15 cellular contexts compared by ENCODE assay signal in genomic region chr3:15722877-15723623, GRCh38.
A peak's percentile ranks its signal among the peaks of the same experiment; 100 is the strongest.
DNase-seq lines count a peak whose midpoint lies in the region; ATAC-seq, FAIRE-seq and TF ChIP-seq lines count a peak whose summit lies in the region.
"Had no signal": no experiment of that assay in that cellular context is flagged by ENCODE, and none has a peak within 500 bp of the region (broad histone marks: within the 10 kb centered on the region; RNA-seq: fewer than 3 reads in every experiment).

No MANE protein-coding gene starts in this region.

- TF ChIP-seq CTCF in HepG2 (CRISPR knock-in tag; IDR thresholded peaks at IDR 0.05) (no peak), natural killer cell (IDR thresholded peaks at IDR 0.05) (no peak)

- H3K4me2 ChIP-seq in HepG2 (ENCODE audit: low read depth, low read length): no peak overlapping the region

- POLR2A ChIA-PET in HepG2 (lab: Yijun Ruan, JAX): no interaction called here

- intact Hi-C loops in HepG2 (cut with micrococcal nuclease; ENCODE audit: unreplicated experiment): no loop called here
- intact Hi-C loops in natural killer cell (cut with micrococcal nuclease): no loop called here

- H3K36me3 ChIP-seq in adipocyte (ENCODE audit: control insufficient read depth, insufficient read depth, low read length, severe bottlenecking) (peaks cover 84% of the 10 kb centered on the region), HepG2 (replicated peaks in 1 of 2; ENCODE audit: control insufficient read depth in 1 of 2, insufficient read depth in 2 of 2, low read length in 2 of 2) (peaks cover 12 to 41% of the 10 kb centered on the region in 2 experiments)

- no peak for TF ChIP-seq EP300 in HepG2 (IDR thresholded peaks at IDR 0.05; ENCODE audit: low read depth in 2 of 2, low read length in 2 of 2)
- TF ChIP-seq EP300 in HepG2 (CRISPR knock-in tag; IDR thresholded peaks at IDR 0.05; ENCODE audit: borderline replicate concordance): no peak

- CTCF ChIA-PET in HepG2 (lab: Yijun Ruan, JAX; ENCODE audit: low intra/inter-chr PET ratio, low total read pairs): no interaction called here

- H3K4me1 Mint-ChIP-seq in stimulated activated effector memory CD8-positive, alpha-beta T cell treated with anti-CD3 and anti-CD28 coated beads, Interleukin-12 subunit alpha, Interleukin-12 subunit beta, amount 100 ng/mL, for 72 hours: peaks cover 8% of the 10 kb centered on the region
- H3K4me1 Mint-ChIP-seq in natural killer cell: peaks cover 0 to 13% of the 10 kb centered on the region in 2 donors

- WGBS in HepG2 (ENCODE audit: low lambda C conversion rate): 55% methylated on average over 3 of the region's 3 CpGs

- H3K4me3 ChIP-seq in adipocyte (ENCODE audit: low read length) (no peak overlapping the region), HepG2 (replicated peaks in 1 of 3; ENCODE audit: insufficient read depth in 1 of 3, low read depth in 2 of 3, low read length in 3 of 3) (no peak overlapping the region)

- no peak overlapping the region for H3K4me3 Mint-ChIP-seq in stimulated activated effector memory CD8-positive, alpha-beta T cell treated with anti-CD3 and anti-CD28 coated beads, Interleukin-12 subunit alpha, Interleukin-12 subunit beta, amount 100 ng/mL, for 72 hours
- H3K4me3 Mint-ChIP-seq in natural killer cell: no peak overlapping the region
- H3K4me3 Mint-ChIP-seq: H9 had no signal

- TF ChIP-seq RAD21 in HepG2 (CRISPR knock-in tag; IDR thresholded peaks at IDR 0.05): no peak

- no peaks in the 10 kb centered on the region for H3K79me2 ChIP-seq in HepG2 (ENCODE audit: insufficient read depth, low read length)

- H3K27ac ChIP-seq in HepG2 (ENCODE audit: extremely low read length, insufficient read depth, low read length): peak overlapping the region; percentile 31
- H3K27ac ChIP-seq: HL-60 had no signal

- no peaks in the 10 kb centered on the region for H3K9me3 Mint-ChIP-seq in stimulated activated effector memory CD8-positive, alpha-beta T cell treated with anti-CD3 and anti-CD28 coated beads, Interleukin-12 subunit alpha, Interleukin-12 subunit beta, amount 100 ng/mL, for 72 hours
- no peaks in the 10 kb centered on the region for H3K9me3 Mint-ChIP-seq in natural killer cell
- H3K9me3 Mint-ChIP-seq: H9 had no signal

- TF ChIP-seq POLR2A in GM12892 (IDR thresholded peaks at IDR 0.05; ENCODE audit: low read depth, low read length) (no peak), HepG2 (IDR thresholded peaks at IDR 0.05; ENCODE audit: insufficient read depth in 1 of 2, low read depth in 2 of 2, low read length in 2 of 2) (no peak)

- FAIRE-seq in GM12892 (lab: Jason Lieb, UNC) (peak; percentile 5), HepG2 (lab: Jason Lieb, UNC) (no peak)
- FAIRE-seq: HTR-8/SVneo had no signal

- in situ Hi-C loops in HepG2 (cut with HindIII; ENCODE audit: extremely low pct_ligation_motif_present, low pct_unique_long_range_greater_than_20kb): no loop called here

- no peaks in the 10 kb centered on the region for H4K20me1 ChIP-seq in HepG2 (ENCODE audit: insufficient read depth, low read length)

- peaks cover 96% of the 10 kb centered on the region for H3K36me3 Mint-ChIP-seq in stimulated activated effector memory CD8-positive, alpha-beta T cell treated with anti-CD3 and anti-CD28 coated beads, Interleukin-12 subunit alpha, Interleukin-12 subunit beta, amount 100 ng/mL, for 72 hours
- H3K36me3 Mint-ChIP-seq in natural killer cell: peaks cover 18% of the 10 kb centered on the region

- H3K4me1 ChIP-seq in adipocyte (ENCODE audit: control insufficient read depth, insufficient read depth, low read length): peaks cover 47% of the 10 kb centered on the region
- peaks cover 18% of the 10 kb centered on the region for H3K4me1 ChIP-seq in HepG2 (ENCODE audit: insufficient read depth, low read length)

- no peaks in the 10 kb centered on the region for H3K9me3 ChIP-seq in adipocyte (ENCODE audit: control insufficient read depth, low read length)
- H3K9me3 ChIP-seq in HepG2 (ENCODE audit: low read length): no peaks in the 10 kb centered on the region

- no peak overlapping the region for H2AFZ ChIP-seq in HepG2 (ENCODE audit: low read length)

- ATAC-seq in HepG2 (peak; percentile 46; the same call in 2 of the 3 replicates), natural killer cell (no peak)
- ATAC-seq in stimulated activated effector memory CD8-positive, alpha-beta T cell treated with anti-CD3 and anti-CD28 coated beads, Interleukin-12 subunit alpha, Interleukin-12 subunit beta, amount 100 ng/mL, for 72 hours: no peak

- no peaks in the 10 kb centered on the region for H3K27me3 Mint-ChIP-seq in natural killer cell (ENCODE audit: low read depth in 2 of 2)

- peak overlapping the region; percentile 22 for H3K27ac Mint-ChIP-seq in stimulated activated effector memory CD8-positive, alpha-beta T cell treated with anti-CD3 and anti-CD28 coated beads, Interleukin-12 subunit alpha, Interleukin-12 subunit beta, amount 100 ng/mL, for 72 hours
- no peak overlapping the region for H3K27ac Mint-ChIP-seq in natural killer cell
- H3K27ac Mint-ChIP-seq: H9 had no signal

- DNase-seq in GM12892 (ENCODE audit: insufficient read length) (no peak), adipocyte (ENCODE audit: low read depth) (no peak), HepG2 (ENCODE audit: low spot score) (no peak), cortex of kidney (lab: John Stamatoyannopoulos, UW) (no peak), NCI-H446 (lab: John Stamatoyannopoulos, UW) (no peak), natural killer cell (no peak)
- no peak for DNase-seq in stimulated activated effector memory CD8-positive, alpha-beta T cell treated with anti-CD3 and anti-CD28 coated beads, Interleukin-12 subunit alpha, Interleukin-12 subunit beta, amount 100 ng/mL, for 72 hours (ENCODE audit: low spot score in 2 of 2)
- DNase-seq: ACHN, COR-L47, H9, NCI-H187 treated with DMSO at 0.1 percent for 48 hours, NCI-H69, SHP77 treated with DMSO at 0.1 percent for 48 hours had no signal

- H3K27me3 ChIP-seq in adipocyte (replicated peaks; ENCODE audit: control insufficient read depth, insufficient read depth, low read length): no peaks in the 10 kb centered on the region
- H3K27me3 ChIP-seq in HepG2 (ENCODE audit: control insufficient read depth in 1 of 2, insufficient read depth in 2 of 2, low read length in 2 of 2): no peaks in the 10 kb centered on the region

- BruUV-seq in HepG2 (replicated peaks; lab: Mats Ljungman, UMichigan): no TSS peak

- H3K9ac ChIP-seq in adipocyte (ENCODE audit: low read length) (peak overlapping the region; percentile 69), HepG2 (ENCODE audit: insufficient read depth, low read depth, low read length) (no peak overlapping the region)

TF ChIP-seq in HepG2, 621 proteins besides CTCF, POLR2A, EP300 and RAD21:
- TF ChIP-seq FOXP1 (IDR thresholded peaks at IDR 0.05) (no peak), FOXP1 (CRISPR knock-in tag; IDR thresholded peaks at IDR 0.05) (peak; percentile 56; the same call in 1 of the 2 replicates), FOXO1 (CRISPR knock-in tag; IDR thresholded peaks at IDR 0.05) (no peak)
- TF ChIP-seq, protein P1, sequence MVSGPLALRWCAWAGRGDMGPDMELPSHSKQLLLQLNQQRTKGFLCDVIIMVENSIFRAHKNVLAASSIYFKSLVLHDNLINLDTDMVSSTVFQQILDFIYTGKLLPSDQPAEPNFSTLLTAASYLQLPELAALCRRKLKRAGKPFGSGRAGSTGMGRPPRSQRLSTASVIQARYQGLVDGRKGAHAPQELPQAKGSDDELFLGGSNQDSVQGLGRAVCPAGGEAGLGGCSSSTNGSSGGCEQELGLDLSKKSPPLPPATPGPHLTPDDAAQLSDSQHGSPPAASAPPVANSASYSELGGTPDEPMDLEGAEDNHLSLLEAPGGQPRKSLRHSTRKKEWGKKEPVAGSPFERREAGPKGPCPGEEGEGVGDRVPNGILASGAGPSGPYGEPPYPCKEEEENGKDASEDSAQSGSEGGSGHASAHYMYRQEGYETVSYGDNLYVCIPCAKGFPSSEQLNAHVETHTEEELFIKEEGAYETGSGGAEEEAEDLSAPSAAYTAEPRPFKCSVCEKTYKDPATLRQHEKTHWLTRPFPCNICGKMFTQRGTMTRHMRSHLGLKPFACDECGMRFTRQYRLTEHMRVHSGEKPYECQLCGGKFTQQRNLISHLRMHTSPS (CRISPR knock-in tag; IDR thresholded peaks at IDR 0.05; ENCODE audit: low read depth): no peak
- TF ChIP-seq, protein P2, sequence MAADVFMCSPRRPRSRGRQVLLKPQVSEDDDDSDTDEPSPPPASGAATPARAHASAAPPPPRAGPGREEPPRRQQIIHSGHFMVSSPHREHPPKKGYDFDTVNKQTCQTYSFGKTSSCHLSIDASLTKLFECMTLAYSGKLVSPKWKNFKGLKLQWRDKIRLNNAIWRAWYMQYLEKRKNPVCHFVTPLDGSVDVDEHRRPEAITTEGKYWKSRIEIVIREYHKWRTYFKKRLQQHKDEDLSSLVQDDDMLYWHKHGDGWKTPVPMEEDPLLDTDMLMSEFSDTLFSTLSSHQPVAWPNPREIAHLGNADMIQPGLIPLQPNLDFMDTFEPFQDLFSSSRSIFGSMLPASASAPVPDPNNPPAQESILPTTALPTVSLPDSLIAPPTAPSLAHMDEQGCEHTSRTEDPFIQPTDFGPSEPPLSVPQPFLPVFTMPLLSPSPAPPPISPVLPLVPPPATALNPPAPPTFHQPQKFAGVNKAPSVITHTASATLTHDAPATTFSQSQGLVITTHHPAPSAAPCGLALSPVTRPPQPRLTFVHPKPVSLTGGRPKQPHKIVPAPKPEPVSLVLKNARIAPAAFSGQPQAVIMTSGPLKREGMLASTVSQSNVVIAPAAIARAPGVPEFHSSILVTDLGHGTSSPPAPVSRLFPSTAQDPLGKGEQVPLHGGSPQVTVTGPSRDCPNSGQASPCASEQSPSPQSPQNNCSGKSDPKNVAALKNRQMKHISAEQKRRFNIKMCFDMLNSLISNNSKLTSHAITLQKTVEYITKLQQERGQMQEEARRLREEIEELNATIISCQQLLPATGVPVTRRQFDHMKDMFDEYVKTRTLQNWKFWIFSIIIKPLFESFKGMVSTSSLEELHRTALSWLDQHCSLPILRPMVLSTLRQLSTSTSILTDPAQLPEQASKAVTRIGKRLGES (CRISPR knock-in tag; IDR thresholded peaks at IDR 0.05; ENCODE audit: borderline replicate concordance): no peak
- TF ChIP-seq, protein P3, sequence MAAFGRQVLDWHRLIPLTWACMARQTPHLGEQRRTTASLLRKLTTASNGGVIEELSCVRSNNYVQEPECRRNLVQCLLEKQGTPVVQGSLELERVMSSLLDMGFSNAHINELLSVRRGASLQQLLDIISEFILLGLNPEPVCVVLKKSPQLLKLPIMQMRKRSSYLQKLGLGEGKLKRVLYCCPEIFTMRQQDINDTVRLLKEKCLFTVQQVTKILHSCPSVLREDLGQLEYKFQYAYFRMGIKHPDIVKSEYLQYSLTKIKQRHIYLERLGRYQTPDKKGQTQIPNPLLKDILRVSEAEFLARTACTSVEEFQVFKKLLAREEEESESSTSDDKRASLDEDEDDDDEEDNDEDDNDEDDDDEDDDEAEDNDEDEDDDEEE (CRISPR knock-in tag; IDR thresholded peaks at IDR 0.05): no peak
